In genomic region chr2:152393377-152393776, GRCh38 we compare ENCODE assay signal across 19 cellular contexts. TPM values are rescaled to one million over a fixed set of nuclear protein-coding genes. Genes with fewer than 3 reads are reported as not detected.
DNase-seq lines count a peak whose midpoint lies in the region; ATAC-seq, FAIRE-seq and TF ChIP-seq lines count a peak whose summit lies in the region.
"Had no signal": no experiment of that assay in that cellular context is flagged by ENCODE, and none has a peak within 500 bp of the region (broad histone marks: within the 10 kb centered on the region; RNA-seq: fewer than 3 reads in every experiment).

No MANE protein-coding gene starts in this region.

- H3K27ac ChIP-seq in ascending aorta (peak overlapping the region; percentile 60 to 82), pancreas (no peak overlapping the region)
- H3K27ac ChIP-seq: GM23248 had no signal

- H3K27ac Mint-ChIP-seq in stimulated activated effector memory CD8-positive, alpha-beta T cell treated with anti-CD3 and anti-CD28 coated beads, Interleukin-12 subunit alpha, Interleukin-12 subunit beta, amount 100 ng/mL, for 72 hours = no peak overlapping the region
- H3K27ac Mint-ChIP-seq: B cell; CD4-positive, CD25-positive, alpha-beta regulatory T cell; CD8-positive, alpha-beta memory T cell had no signal

- no peak overlapping the region for H3K4me3 Mint-ChIP-seq in stimulated activated effector memory CD8-positive, alpha-beta T cell treated with anti-CD3 and anti-CD28 coated beads, Interleukin-12 subunit alpha, Interleukin-12 subunit beta, amount 100 ng/mL, for 72 hours
- H3K4me3 Mint-ChIP-seq: B cell; CD4-positive, CD25-positive, alpha-beta regulatory T cell; CD8-positive, alpha-beta memory T cell had no signal

- no peak for TF ChIP-seq CTCF in ascending aorta (IDR thresholded peaks at IDR 0.05)
- TF ChIP-seq CTCF in pancreas (IDR thresholded peaks at IDR 0.05) = no peak
- TF ChIP-seq CTCF in GM13977 (IDR thresholded peaks at IDR 0.05; ENCODE audit: extremely low read depth, insufficient read depth, missing control alignments) = no peak

- H3K36me3 Mint-ChIP-seq in stimulated activated effector memory CD8-positive, alpha-beta T cell treated with anti-CD3 and anti-CD28 coated beads, Interleukin-12 subunit alpha, Interleukin-12 subunit beta, amount 100 ng/mL, for 72 hours = no peaks in the 10 kb centered on the region
- H3K36me3 Mint-ChIP-seq: CD4-positive, CD25-positive, alpha-beta regulatory T cell; CD8-positive, alpha-beta memory T cell had no signal

- H3K4me1 Mint-ChIP-seq in stimulated activated effector memory CD8-positive, alpha-beta T cell treated with anti-CD3 and anti-CD28 coated beads, Interleukin-12 subunit alpha, Interleukin-12 subunit beta, amount 100 ng/mL, for 72 hours = no peaks in the 10 kb centered on the region
- H3K4me1 Mint-ChIP-seq: B cell; CD4-positive, CD25-positive, alpha-beta regulatory T cell; CD8-positive, alpha-beta memory T cell had no signal

- WGBS in pancreas, 2 donors = 33 to 41% methylated on average over 1 of the region's 1 CpG

- no peaks in the 10 kb centered on the region for H3K9me3 Mint-ChIP-seq in stimulated activated effector memory CD8-positive, alpha-beta T cell treated with anti-CD3 and anti-CD28 coated beads, Interleukin-12 subunit alpha, Interleukin-12 subunit beta, amount 100 ng/mL, for 72 hours

- DNase-seq in ascending aorta (ENCODE audit: low spot score in 2 of 2) = no peak
- peak; percentile 19 for DNase-seq in medulla oblongata (ENCODE audit: extremely low spot score)
- DNase-seq in pancreas = no peak
- no peak for DNase-seq in GM13977 (ENCODE audit: low spot score)
- DNase-seq in NCI-H187 treated with DMSO at 0.1 percent for 48 hours (lab: John Stamatoyannopoulos, UW) = no peak
- no peak for DNase-seq in stimulated activated effector memory CD8-positive, alpha-beta T cell treated with anti-CD3 and anti-CD28 coated beads, Interleukin-12 subunit alpha, Interleukin-12 subunit beta, amount 100 ng/mL, for 72 hours (ENCODE audit: low spot score in 2 of 2)
- no peak for DNase-seq in KBM-7
- DNase-seq: C1 segment of cervical spinal cord; CD4-positive, CD25-positive, alpha-beta regulatory T cell; CD8-positive, alpha-beta memory T cell; COR-L47; DMS 273 treated with DMSO at 0.1 percent for 48 hours; DMS53; DND-41; EL; GM23248 had no signal

- H3K4me1 ChIP-seq in ascending aorta = peaks cover 3 to 14% of the 10 kb centered on the region in 2 donors
- peaks cover 0 to 4% (median 0%) of the 10 kb centered on the region in 3 donors for H3K4me1 ChIP-seq in pancreas

- in situ Hi-C loops in GM13977 (cut with MboI; ENCODE audit: low pct_unique_long_range_greater_than_20kb, low sequenced_read_pairs, unreplicated experiment) (no loop called here), KBM-7 (cut with MboI; ENCODE audit: low pct_unique_long_range_greater_than_20kb, low sequenced_read_pairs) (no loop called here)

- peak in 3 of 4 donors; percentile 54 to 86 (median 74) for ATAC-seq in pancreas
- no peak for ATAC-seq in stimulated activated effector memory CD8-positive, alpha-beta T cell treated with anti-CD3 and anti-CD28 coated beads, Interleukin-12 subunit alpha, Interleukin-12 subunit beta, amount 100 ng/mL, for 72 hours
- ATAC-seq: GM12878 had no signal

- intact Hi-C loops in ascending aorta (cut with DNase I) (no loop called here), pancreas (cut with DNase I) (no loop called here)

- FAIRE-seq in pancreas (lab: Jason Lieb, UNC) = no peak
- FAIRE-seq: GM12878 had no signal

- H3K36me3 ChIP-seq in ascending aorta (no peaks in the 10 kb centered on the region), pancreas (no peaks in the 10 kb centered on the region)
- H3K36me3 ChIP-seq: HAP-1 had no signal

- H3K9me3 ChIP-seq in ascending aorta (no peaks in the 10 kb centered on the region), pancreas (no peaks in the 10 kb centered on the region)
- H3K9me3 ChIP-seq: HAP-1 had no signal

- H3K4me3 ChIP-seq in ascending aorta = peak overlapping the region in 1 of 2 donors; percentile 3
- H3K4me3 ChIP-seq in pancreas = no peak overlapping the region
- H3K4me3 ChIP-seq: GM12878, GM23248, HAP-1 had no signal

- H3K27me3 ChIP-seq in ascending aorta (no peaks in the 10 kb centered on the region), pancreas (no peaks in the 10 kb centered on the region)

RNA-seq across cellular contexts. Expression of gene FMNL2, which starts 58.4 kb away (rescaled TPM):
- total RNA-seq in ascending aorta (12.0 TPM), pancreas (10 to 100 TPM in 3 of 6 donors, 1 to 10 TPM in 3; 7.5 to 22.3 (median 9.4) TPM)
- polyA plus RNA-seq in pancreas = 10 to 100 TPM; 11.9 to 13.3 TPM

Comparison
In these comparisons a context has a peak if more than half of its experiments do, and no peak if none do; other contexts are left out.
1. H3K27ac ChIP-seq: peak in ascending aorta (2 of 2); none in pancreas (0 of 4).